In the genomic region with DNA sequence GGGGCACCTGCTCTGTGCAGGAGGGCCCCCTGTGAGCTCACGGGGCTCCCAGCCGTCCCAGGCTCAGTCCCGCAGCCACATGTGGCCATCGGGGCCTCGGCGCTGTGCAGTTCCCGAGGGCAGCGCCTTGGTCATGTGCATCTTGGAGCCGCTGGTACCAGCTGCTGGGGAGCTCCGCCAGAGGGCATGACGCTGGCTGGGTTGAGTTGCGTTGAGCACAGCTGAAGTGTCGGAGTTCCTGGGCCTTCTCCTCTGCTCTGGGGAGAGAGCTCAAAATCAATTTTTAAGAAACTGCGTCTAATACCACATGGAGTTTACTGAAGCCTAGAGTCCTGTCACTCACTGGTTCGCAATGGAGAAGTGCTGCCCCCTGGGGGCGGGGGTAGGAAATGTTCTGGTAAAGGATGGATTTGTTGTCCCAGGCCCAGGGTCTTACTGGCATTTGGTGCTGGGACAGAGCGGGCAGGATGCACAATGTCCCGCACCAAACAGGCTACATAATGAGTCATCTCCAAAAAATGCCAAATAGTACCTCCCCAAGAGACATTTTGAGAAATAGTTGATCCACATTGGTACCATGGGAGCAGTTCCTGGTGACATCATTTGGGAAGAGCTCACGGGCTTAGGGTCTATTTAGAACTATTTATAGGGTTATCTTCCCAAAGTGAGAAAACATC, we compare ENCODE assay signal across 8 cellular contexts. TPM values are rescaled to one million over a fixed set of nuclear protein-coding genes. Genes with fewer than 3 reads are reported as not detected.
A peak's percentile ranks its signal among the peaks of the same experiment; 100 is the strongest.
DNase-seq lines count a peak whose midpoint lies in the region; ATAC-seq and TF ChIP-seq lines count a peak whose summit lies in the region.

No MANE protein-coding gene starts in this region.

- H3K4me3 ChIP-seq in DND-41 (ENCODE audit: low read depth in 1 of 2, low read length in 2 of 2) = no peak overlapping the region
- no peak overlapping the region for H3K4me3 ChIP-seq in OCI-LY7 (ENCODE audit: low read depth, low read length, poor library complexity, severe bottlenecking)
- H3K4me3 ChIP-seq in neural progenitor cell = no peak overlapping the region

- H3K9me3 ChIP-seq in DND-41 (ENCODE audit: insufficient read depth, low read length, severe bottlenecking) = no peaks in the 10 kb centered on the region
- H3K9me3 ChIP-seq in OCI-LY7 (ENCODE audit: low read length) = no peaks in the 10 kb centered on the region
- H3K9me3 ChIP-seq in neural progenitor cell (ENCODE audit: low read depth) = no peaks in the 10 kb centered on the region

- CTCF ChIA-PET in OCI-LY7 (lab: Charles Lee; ENCODE audit: unreplicated experiment) = interaction anchor here (0.6 to 1.4 kb wide), 4 partner anchors 9 to 450 kb away, joined by 3 to 4 read pairs (median 3); no protein-coding TSS in a partner anchor

- POLR2A ChIA-PET in OCI-LY7 (lab: Charles Lee) = interaction anchor here (0.9 to 1.0 kb wide), 2 partner anchors 18 to 97 kb away, joined by 3 to 4 read pairs; no protein-coding TSS in a partner anchor

- peak overlapping the region; percentile 40 for H3K27ac Mint-ChIP-seq in activated T-cell treated with anti-CD3 and anti-CD28 coated beads, Interleukin-2, amount 50 U/mL, for 24 hours
- peak overlapping the region; percentile 69 for H3K27ac Mint-ChIP-seq in neural progenitor cell

- ATAC-seq in DND-41 (ENCODE audit: insufficient read depth, low read depth) = peak; percentile 69

- H3K27me3 ChIP-seq in DND-41 (ENCODE audit: insufficient read depth, low read length, poor library complexity) = no peaks in the 10 kb centered on the region
- no peaks in the 10 kb centered on the region for H3K27me3 ChIP-seq in neural progenitor cell

- peaks cover 17% of the 10 kb centered on the region for H3F3A ChIP-seq in neural progenitor cell (ENCODE audit: low read depth)

- H3K36me3 Mint-ChIP-seq in activated T-cell treated with anti-CD3 and anti-CD28 coated beads, Interleukin-2, amount 50 U/mL, for 24 hours (ENCODE audit: low read depth) = no peaks in the 10 kb centered on the region
- H3K36me3 Mint-ChIP-seq in neural progenitor cell = peaks cover 66% of the 10 kb centered on the region

- H3K79me2 ChIP-seq in DND-41 (ENCODE audit: insufficient read depth, low read length) (no peaks in the 10 kb centered on the region), OCI-LY7 (ENCODE audit: insufficient read depth, low read depth, low read length) (no peaks in the 10 kb centered on the region), neural progenitor cell (ENCODE audit: low read depth) (no peaks in the 10 kb centered on the region)

- TF ChIP-seq CTCF in DND-41 (IDR thresholded peaks at IDR 0.05; ENCODE audit: borderline replicate concordance, extremely low read depth, low read length, poor library complexity, severe bottlenecking) = peak; percentile 88
- peak; percentile 86 for TF ChIP-seq CTCF in OCI-LY7 (conservative IDR thresholded peaks at IDR 0.05; ENCODE audit: low read length)
- TF ChIP-seq CTCF in neural progenitor cell (IDR thresholded peaks at IDR 0.05) = peak; percentile 90

- H3K27ac ChIP-seq in DND-41 (ENCODE audit: low read length) (no peak overlapping the region), OCI-LY7 (ENCODE audit: low read depth, low read length, poor library complexity, severe bottlenecking) (no peak overlapping the region), neural progenitor cell (no peak overlapping the region), temporal lobe (ENCODE audit: low read depth, low read length) (peak overlapping the region; percentile 42)

- H3K36me3 ChIP-seq in DND-41 (ENCODE audit: insufficient read depth, low read length) (no peaks in the 10 kb centered on the region), OCI-LY7 (ENCODE audit: insufficient read depth, low read length) (no peaks in the 10 kb centered on the region), neural progenitor cell (no peaks in the 10 kb centered on the region)

- H3K9ac ChIP-seq in DND-41 (ENCODE audit: low read depth, low read length) (no peak overlapping the region), neural progenitor cell (no peak overlapping the region)

- no TSS peak for BruUV-seq in OCI-LY7 (replicated peaks; lab: Mats Ljungman, UMichigan)

- H2AFZ ChIP-seq in DND-41 (ENCODE audit: low read depth, low read length) = no peak overlapping the region
- H2AFZ ChIP-seq in OCI-LY7 (ENCODE audit: low read length) = no peak overlapping the region
- H2AFZ ChIP-seq in neural progenitor cell (replicated peaks) = no peak overlapping the region

- H3K4me2 ChIP-seq in DND-41 (ENCODE audit: insufficient read depth, low read length) = no peak overlapping the region
- H3K4me2 ChIP-seq in OCI-LY7 (ENCODE audit: low read length) = no peak overlapping the region
- H3K4me2 ChIP-seq in neural progenitor cell = peak overlapping the region; percentile 28

- H3K4me1 ChIP-seq in DND-41 (ENCODE audit: insufficient read depth, low read length) (no peaks in the 10 kb centered on the region), OCI-LY7 (ENCODE audit: insufficient read depth, low read length, poor library complexity, severe bottlenecking) (no peaks in the 10 kb centered on the region), neural progenitor cell (peaks cover 15% of the 10 kb centered on the region)

- no peaks in the 10 kb centered on the region for H4K20me1 ChIP-seq in DND-41 (ENCODE audit: insufficient read depth, low read length)
- H4K20me1 ChIP-seq in OCI-LY7 (ENCODE audit: insufficient read depth, low read length) = no peaks in the 10 kb centered on the region
- peaks cover 12% of the 10 kb centered on the region for H4K20me1 ChIP-seq in neural progenitor cell (ENCODE audit: low read depth)

- DNase-seq in DND-41 (peak; percentile 70), HT1080 (ENCODE audit: low read depth) (peak; percentile 42), OCI-LY7 (ENCODE audit: low spot score) (peak; percentile 41), fibroblast of peridontal ligament (ENCODE audit: extremely low read depth) (peak; percentile 37), neural progenitor cell (ENCODE audit: low spot score) (peak; percentile 66), GM19240 (ENCODE audit: insufficient read length, low spot score) (no peak)
- DNase-seq in activated T-cell treated with anti-CD3 and anti-CD28 coated beads, Interleukin-2, amount 50 U/mL, for 24 hours = peak; percentile 76

- H3K4me1 Mint-ChIP-seq in activated T-cell treated with anti-CD3 and anti-CD28 coated beads, Interleukin-2, amount 50 U/mL, for 24 hours (ENCODE audit: low read depth) = peaks cover 21% of the 10 kb centered on the region
- H3K4me1 Mint-ChIP-seq in neural progenitor cell = peaks cover 50% of the 10 kb centered on the region

- no peaks in the 10 kb centered on the region for H3K9me3 Mint-ChIP-seq in activated T-cell treated with anti-CD3 and anti-CD28 coated beads, Interleukin-2, amount 50 U/mL, for 24 hours
- H3K9me3 Mint-ChIP-seq in neural progenitor cell = no peaks in the 10 kb centered on the region

- no peaks in the 10 kb centered on the region for H3K9me2 ChIP-seq in OCI-LY7 (ENCODE audit: insufficient read depth, low read length)

- H3K4me3 Mint-ChIP-seq in activated T-cell treated with anti-CD3 and anti-CD28 coated beads, Interleukin-2, amount 50 U/mL, for 24 hours = no peak overlapping the region
- peak overlapping the region; percentile 38 for H3K4me3 Mint-ChIP-seq in neural progenitor cell

- intact Hi-C loops in OCI-LY7 (cut with micrococcal nuclease; ENCODE audit: unreplicated experiment) = loop anchor here (10.0 kb wide), 2 partner anchors 348 to 748 kb away; no protein-coding TSS in a partner anchor

- H3K27me3 Mint-ChIP-seq in activated T-cell treated with anti-CD3 and anti-CD28 coated beads, Interleukin-2, amount 50 U/mL, for 24 hours = peaks cover 37% of the 10 kb centered on the region
- peaks cover 13% of the 10 kb centered on the region for H3K27me3 Mint-ChIP-seq in neural progenitor cell (ENCODE audit: insufficient read depth, low read depth)

RNA-seq across cellular contexts. Expression of a gene that starts 48.8 kb away (rescaled TPM):
- 1.2 and 1.7 TPM in 2 replicates for total RNA-seq in HT1080 (2014; rRNA removed; shearing (Covaris generic))
- polyA plus RNA-seq in HT1080 (2015; cell fraction: cytosol; rRNA removed) = 5.1 and 6.3 TPM in 2 replicates
- 7.1 and 9.9 TPM in 2 replicates for polyA plus RNA-seq in HT1080 (2015; cell fraction: nucleus; rRNA removed)
- total RNA-seq in OCI-LY7 (2014; rRNA removed; shearing (Covaris generic)) = 3.5 TPM in 2 replicates
- total RNA-seq in OCI-LY7 (2022) = 7.3 and 8.4 TPM in 2 replicates
- total RNA-seq in neural progenitor cell (ENCODE audit: low replicate concordance) = 30.8 and 33.2 TPM in 2 replicates
- total RNA-seq in temporal lobe = 3.0 TPM
